Comparison of ENCODE assay signal across 21 cellular contexts in genomic region chr15:78427985-78428384, GRCh38.
"Had no signal": no experiment of that assay in that cellular context is flagged by ENCODE, and none has a peak within 500 bp of the region (broad histone marks: within the 10 kb centered on the region; RNA-seq: fewer than 3 reads in every experiment).

No MANE protein-coding gene starts in this region.

- H3K27ac Mint-ChIP-seq: activated CD8-positive, alpha-beta T cell treated with anti-CD3 and anti-CD28 coated beads, Interleukin-2, amount 10 ng/mL, durations not matched to agents 7 days and 5 days; activated naive CD4-positive, alpha-beta T cell treated with anti-CD3 and anti-CD28 coated beads, Interleukin-2, amount 50 U/mL, for 24 hours; WTC11 had no signal

- H3K4me1 Mint-ChIP-seq: WTC11 had no signal

- DNase-seq: activated CD4-positive, alpha-beta T cell treated with anti-CD3 and anti-CD28 coated beads for 48 hours; activated CD4-positive, alpha-beta T cell treated with anti-CD3 and anti-CD28 coated beads, Interleukin-2, amount 50 U/mL, for 4 hours; activated CD4-positive, CD25-positive, alpha-beta regulatory T cell treated with anti-CD3 and anti-CD28 coated beads, Interleukin-2, amount 50 U/mL, for 72 hours; activated CD8-positive, alpha-beta T cell treated with anti-CD3 and anti-CD28 coated beads, Interleukin-2, amount 10 ng/mL, durations not matched to agents 7 days and 5 days; activated effector memory CD4-positive, alpha-beta T cell treated with Interleukin-2 at 50 U/mL for 16 hours; activated naive CD4-positive, alpha-beta T cell; activated T-cell treated with anti-CD3 and anti-CD28 coated beads, Interleukin-2, amount 50 U/mL, for 1 hour; aorta; caudate nucleus; NCI-H146; NCI-H187 treated with DMSO at 0.1 percent for 48 hours; NCI-H2081 treated with DMSO at 0.1 percent for 48 hours; NCI-H446; NCI-H524; PC-3; SIG-M5; T-helper 2 cell; T1000 had no signal

- H3K36me3 Mint-ChIP-seq: activated naive CD4-positive, alpha-beta T cell treated with anti-CD3 and anti-CD28 coated beads, Interleukin-2, amount 50 U/mL, for 24 hours; WTC11 had no signal

- H3K36me3 ChIP-seq: breast epithelium had no signal

- H3K9me3 Mint-ChIP-seq: activated naive CD4-positive, alpha-beta T cell treated with anti-CD3 and anti-CD28 coated beads, Interleukin-2, amount 50 U/mL, for 24 hours had no signal

- H3K4me1 ChIP-seq: breast epithelium had no signal

- H3K4me3 Mint-ChIP-seq: activated CD8-positive, alpha-beta T cell treated with anti-CD3 and anti-CD28 coated beads, Interleukin-2, amount 10 ng/mL, durations not matched to agents 7 days and 5 days; activated naive CD4-positive, alpha-beta T cell treated with anti-CD3 and anti-CD28 coated beads, Interleukin-2, amount 50 U/mL, for 24 hours; WTC11 had no signal

- H3K9me3 ChIP-seq: breast epithelium had no signal

- H3K27me3 ChIP-seq: breast epithelium had no signal

- H3K4me3 ChIP-seq: breast epithelium had no signal

- H3K27ac ChIP-seq: breast epithelium had no signal

- ATAC-seq: activated CD8-positive, alpha-beta T cell treated with anti-CD3 and anti-CD28 coated beads, Interleukin-2, amount 10 ng/mL, durations not matched to agents 7 days and 5 days; PC-3; WTC11 had no signal
